Comparison of ENCODE assay signal across 1 cellular context in genomic region chr20:62087227-62087626, GRCh38.
TF ChIP-seq lines count a peak whose summit lies in the region.

No MANE protein-coding gene starts in this region.

TF ChIP-seq in IMR-90, 13 proteins besides CTCF, POLR2A, EP300 and RAD21:
- no peak for TF ChIP-seq RFX5 (IDR thresholded peaks at IDR 0.05; ENCODE audit: low read depth, low read length)
- TF ChIP-seq CEBPB (IDR thresholded peaks at IDR 0.05; ENCODE audit: low read depth, low read length), result no peak
- no peak for TF ChIP-seq RCOR1 (IDR thresholded peaks at IDR 0.05; ENCODE audit: insufficient replicate concordance, low read length)
- TF ChIP-seq NFE2L2 (IDR thresholded peaks at IDR 0.05; ENCODE audit: low read depth, low read length), result no peak
- TF ChIP-seq USF2 (IDR thresholded peaks at IDR 0.05; ENCODE audit: low read depth, low read length), result no peak
- TF ChIP-seq MAZ (IDR thresholded peaks at IDR 0.05; ENCODE audit: borderline replicate concordance, low read depth, low read length), result no peak
- no peak for TF ChIP-seq MAFK (IDR thresholded peaks at IDR 0.05; ENCODE audit: low read depth, low read length)
- TF ChIP-seq CHD1 (IDR thresholded peaks at IDR 0.05; ENCODE audit: low read depth, low read length), result no peak
- no peak for TF ChIP-seq MXI1 (IDR thresholded peaks at IDR 0.05; ENCODE audit: borderline replicate concordance, low read depth, low read length)
- TF ChIP-seq, protein P1, sequence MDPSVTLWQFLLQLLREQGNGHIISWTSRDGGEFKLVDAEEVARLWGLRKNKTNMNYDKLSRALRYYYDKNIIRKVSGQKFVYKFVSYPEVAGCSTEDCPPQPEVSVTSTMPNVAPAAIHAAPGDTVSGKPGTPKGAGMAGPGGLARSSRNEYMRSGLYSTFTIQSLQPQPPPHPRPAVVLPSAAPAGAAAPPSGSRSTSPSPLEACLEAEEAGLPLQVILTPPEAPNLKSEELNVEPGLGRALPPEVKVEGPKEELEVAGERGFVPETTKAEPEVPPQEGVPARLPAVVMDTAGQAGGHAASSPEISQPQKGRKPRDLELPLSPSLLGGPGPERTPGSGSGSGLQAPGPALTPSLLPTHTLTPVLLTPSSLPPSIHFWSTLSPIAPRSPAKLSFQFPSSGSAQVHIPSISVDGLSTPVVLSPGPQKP (IDR thresholded peaks at IDR 0.05; ENCODE audit: borderline replicate concordance, low read depth, low read length), result no peak
- no peak for TF ChIP-seq SMC3 (IDR thresholded peaks at IDR 0.05; ENCODE audit: low read depth, low read length)
- no peak for TF ChIP-seq FOS (IDR thresholded peaks at IDR 0.05; ENCODE audit: low read depth, low read length)
- no peak for TF ChIP-seq BHLHE40 (IDR thresholded peaks at IDR 0.05; ENCODE audit: low read depth, low read length)
